ENCODE assay signal across 11 cellular contexts in the genomic region with DNA sequence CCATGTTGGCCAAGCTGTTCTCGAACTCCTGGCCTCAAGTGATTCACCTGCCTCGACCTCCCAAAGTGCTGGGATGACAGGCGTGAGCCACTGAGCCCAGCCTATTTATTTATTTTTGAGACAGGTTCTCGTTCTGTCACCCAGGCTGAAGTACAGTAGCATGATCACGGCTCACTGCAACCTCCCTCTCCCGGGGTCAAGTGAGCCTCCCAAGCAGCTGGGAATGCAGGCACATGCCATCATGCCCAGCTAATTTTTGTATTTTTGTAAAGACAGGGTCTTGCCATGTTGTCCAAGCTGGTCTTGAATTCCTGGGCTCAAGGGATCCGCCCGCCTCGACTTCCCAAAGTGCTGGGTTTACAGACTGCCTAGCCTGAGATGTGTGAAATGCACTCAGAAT.
"Had no signal": no experiment of that assay in that cellular context is flagged by ENCODE, and none has a peak within 500 bp of the region (broad histone marks: within the 10 kb centered on the region; RNA-seq: fewer than 3 reads in every experiment).

No MANE protein-coding gene starts in this region.

- H3K4me3 Mint-ChIP-seq: activated T-cell treated with anti-CD3 and anti-CD28 coated beads, Interleukin-2, amount 50 U/mL, for 24 hours; natural killer cell; T-helper 1 cell treated with Interleukin-12 subunit alpha and Interleukin-12 subunit beta and Interleukin-4 antibody, amounts not matched to agents 30 μg/mL and 1 μg/mL, for 36 hours had no signal

- ATAC-seq: activated naive CD4-positive, alpha-beta T cell treated with anti-CD3 and anti-CD28 coated beads, Interleukin-2, amount 50 U/mL, for 72 hours; natural killer cell had no signal

- H3K9me3 ChIP-seq: tibial artery had no signal

- H3K36me3 Mint-ChIP-seq: activated naive CD4-positive, alpha-beta T cell treated with anti-CD3 and anti-CD28 coated beads, Interleukin-2, amount 50 U/mL, for 72 hours; natural killer cell had no signal

- H3K27ac Mint-ChIP-seq: activated naive CD4-positive, alpha-beta T cell treated with anti-CD3 and anti-CD28 coated beads, Interleukin-2, amount 50 U/mL, for 72 hours; activated T-cell treated with anti-CD3 and anti-CD28 coated beads, Interleukin-2, amount 50 U/mL, for 24 hours; T-helper 1 cell treated with Interleukin-12 subunit alpha and Interleukin-12 subunit beta and Interleukin-4 antibody, amounts not matched to agents 30 μg/mL and 1 μg/mL, for 36 hours had no signal

- H3K27ac ChIP-seq: tibial artery had no signal

- DNase-seq: activated CD4-positive, alpha-beta T cell treated with anti-CD3 and anti-CD28 coated beads, Interleukin-2, amount 50 U/mL, for 1 hour; activated CD4-positive, CD25-positive, alpha-beta regulatory T cell; activated effector memory CD4-positive, alpha-beta T cell treated with Interleukin-2 at 50 U/mL for 16 hours; activated T-cell treated with anti-CD3 and anti-CD28 coated beads, Interleukin-2, amount 50 U/mL, for 24 hours; foreskin melanocyte; natural killer cell; occipital lobe; stimulated activated CD4-positive, alpha-beta T cell treated with anti-CD3 and anti-CD28 coated beads, Interleukin-4, amount 100 ng/mL, for 4 hours; tibial artery had no signal

- H3K4me3 ChIP-seq: tibial artery had no signal

- H3K27me3 Mint-ChIP-seq: activated T-cell treated with anti-CD3 and anti-CD28 coated beads, Interleukin-2, amount 50 U/mL, for 24 hours had no signal

- H3K9me3 Mint-ChIP-seq: activated naive CD4-positive, alpha-beta T cell treated with anti-CD3 and anti-CD28 coated beads, Interleukin-2, amount 50 U/mL, for 72 hours; activated T-cell treated with anti-CD3 and anti-CD28 coated beads, Interleukin-2, amount 50 U/mL, for 24 hours; natural killer cell; T-helper 1 cell treated with Interleukin-12 subunit alpha and Interleukin-12 subunit beta and Interleukin-4 antibody, amounts not matched to agents 30 μg/mL and 1 μg/mL, for 36 hours had no signal

- H3K36me3 ChIP-seq: tibial artery had no signal

- H3K27me3 ChIP-seq: tibial artery had no signal
